ENCODE assay signal across 8 cellular contexts in genomic region chr17:42289863-42290165, GRCh38. TPM values are rescaled to one million over a fixed set of nuclear protein-coding genes. Genes with fewer than 3 reads are reported as not detected.
DNase-seq lines count a peak whose midpoint lies in the region; ATAC-seq and TF ChIP-seq lines count a peak whose summit lies in the region.

No MANE protein-coding gene starts in this region.

- peaks cover 71% of the 10 kb centered on the region for H3K4me1 Mint-ChIP-seq in stimulated activated effector memory CD8-positive, alpha-beta T cell treated with anti-CD3 and anti-CD28 coated beads, Interleukin-12 subunit alpha, Interleukin-12 subunit beta, amount 100 ng/mL, for 72 hours

- H3K27ac ChIP-seq in Peyer's patch (peak overlapping the region in 3 of 4 donors; percentile 87 to 95 (median 92)), muscle layer of colon (ENCODE audit: low read depth, low read length) (peak overlapping the region; percentile 31)

- H3K36me3 ChIP-seq in Peyer's patch (peaks cover 0 to 19% (median 0%) of the 10 kb centered on the region in 3 donors), muscle layer of colon (ENCODE audit: insufficient read depth, low read length) (peaks cover 1% of the 10 kb centered on the region)

- peak in 2 of 3 donors; percentile 40 to 48 for DNase-seq in Peyer's patch
- DNase-seq in activated T-cell treated with anti-CD3 and anti-CD28 coated beads, Interleukin-2, amount 50 U/mL, for 1 hour: peak; percentile 59
- DNase-seq in stimulated activated effector memory CD8-positive, alpha-beta T cell treated with anti-CD3 and anti-CD28 coated beads, Interleukin-12 subunit alpha, Interleukin-12 subunit beta, amount 100 ng/mL, for 72 hours (ENCODE audit: low spot score in 2 of 2): peak; percentile 24 to 70
- no peak for DNase-seq in NCI-H2196 treated with DMSO at 0.1 percent for 48 hours (lab: John Stamatoyannopoulos, UW; ENCODE audit: unreplicated experiment)
- no peak for DNase-seq in ACHN

- no peak for TF ChIP-seq CTCF in Peyer's patch (IDR thresholded peaks at IDR 0.05)

- in situ Hi-C loops in ACHN (cut with HindIII; ENCODE audit: low pct_ligation_motif_present, low pct_unique_long_range_greater_than_20kb, low sequenced_read_pairs): no loop called here

- H3K27ac Mint-ChIP-seq in stimulated activated effector memory CD8-positive, alpha-beta T cell treated with anti-CD3 and anti-CD28 coated beads, Interleukin-12 subunit alpha, Interleukin-12 subunit beta, amount 100 ng/mL, for 72 hours: peak overlapping the region; percentile 92

- H3K4me1 ChIP-seq in Peyer's patch (peaks cover 0 to 34% (median 7%) of the 10 kb centered on the region in 4 donors), muscle layer of colon (ENCODE audit: insufficient read depth, low read length) (peaks cover 29% of the 10 kb centered on the region)

- H3K27me3 ChIP-seq in Peyer's patch (no peaks in the 10 kb centered on the region), muscle layer of colon (ENCODE audit: control insufficient read depth in 1 of 2, insufficient read depth in 2 of 2, low read length in 2 of 2) (no peaks in the 10 kb centered on the region)

- H3K4me3 ChIP-seq in Peyer's patch (peak overlapping the region in 1 of 4 donors; percentile 85), muscle layer of colon (ENCODE audit: low read depth in 1 of 2, low read length in 2 of 2) (peak overlapping the region in 1 of 2 donors; percentile 86)

- peaks cover 83% of the 10 kb centered on the region for H3K36me3 Mint-ChIP-seq in stimulated activated effector memory CD8-positive, alpha-beta T cell treated with anti-CD3 and anti-CD28 coated beads, Interleukin-12 subunit alpha, Interleukin-12 subunit beta, amount 100 ng/mL, for 72 hours

- no peak overlapping the region for H3K9ac ChIP-seq in muscle layer of colon (ENCODE audit: low read length)

- no peaks in the 10 kb centered on the region for H3K9me3 ChIP-seq in Peyer's patch
- H3K9me3 ChIP-seq in muscle layer of colon (ENCODE audit: low read length): no peaks in the 10 kb centered on the region

- H3K9me3 Mint-ChIP-seq in stimulated activated effector memory CD8-positive, alpha-beta T cell treated with anti-CD3 and anti-CD28 coated beads, Interleukin-12 subunit alpha, Interleukin-12 subunit beta, amount 100 ng/mL, for 72 hours: no peaks in the 10 kb centered on the region

- no peak for TF ChIP-seq POLR2A in Peyer's patch (IDR thresholded peaks at IDR 0.05)

- peak; percentile 5 for ATAC-seq in stimulated activated effector memory CD8-positive, alpha-beta T cell treated with anti-CD3 and anti-CD28 coated beads, Interleukin-12 subunit alpha, Interleukin-12 subunit beta, amount 100 ng/mL, for 72 hours
- ATAC-seq in GM21825 (IDR thresholded peaks at IDR 0.05; ENCODE audit: unreplicated experiment) (no peak), HG02885 (IDR thresholded peaks at IDR 0.05; ENCODE audit: poor library complexity, unreplicated experiment) (no peak)

- H3K4me3 Mint-ChIP-seq in stimulated activated effector memory CD8-positive, alpha-beta T cell treated with anti-CD3 and anti-CD28 coated beads, Interleukin-12 subunit alpha, Interleukin-12 subunit beta, amount 100 ng/mL, for 72 hours: peak overlapping the region; percentile 94

RNA-seq across cellular contexts. Expression of gene STAT5A, which starts 1.5 kb away (rescaled TPM):
- total RNA-seq in Peyer's patch: 10 to 100 TPM; 11.2 to 80.0 (median 34.5) TPM

RNA-seq across cellular contexts. Expression of gene STAT5B, which starts 13.6 kb away (rescaled TPM):
- total RNA-seq in Peyer's patch: 100 to 1,000 TPM in 1 of 4 donors, 10 to 100 TPM in 3; 36.3 to 128 (median 68.1) TPM

Comparison
In these comparisons a context has a peak if more than half of its experiments do, and no peak if none do; other contexts are left out.
1. DNase-seq: peak in Peyer's patch (2 of 3), activated T-cell treated with anti-CD3 and anti-CD28 coated beads, Interleukin-2, amount 50 U/mL, for 1 hour (single experiment) and stimulated activated effector memory CD8-positive, alpha-beta T cell treated with anti-CD3 and anti-CD28 coated beads, Interleukin-12 subunit alpha, Interleukin-12 subunit beta, amount 100 ng/mL, for 72 hours (2 of 2); none in NCI-H2196 treated with DMSO at 0.1 percent for 48 hours (single experiment) and ACHN (single experiment).